ENCODE assay signal across 9 cellular contexts in the genomic region with DNA sequence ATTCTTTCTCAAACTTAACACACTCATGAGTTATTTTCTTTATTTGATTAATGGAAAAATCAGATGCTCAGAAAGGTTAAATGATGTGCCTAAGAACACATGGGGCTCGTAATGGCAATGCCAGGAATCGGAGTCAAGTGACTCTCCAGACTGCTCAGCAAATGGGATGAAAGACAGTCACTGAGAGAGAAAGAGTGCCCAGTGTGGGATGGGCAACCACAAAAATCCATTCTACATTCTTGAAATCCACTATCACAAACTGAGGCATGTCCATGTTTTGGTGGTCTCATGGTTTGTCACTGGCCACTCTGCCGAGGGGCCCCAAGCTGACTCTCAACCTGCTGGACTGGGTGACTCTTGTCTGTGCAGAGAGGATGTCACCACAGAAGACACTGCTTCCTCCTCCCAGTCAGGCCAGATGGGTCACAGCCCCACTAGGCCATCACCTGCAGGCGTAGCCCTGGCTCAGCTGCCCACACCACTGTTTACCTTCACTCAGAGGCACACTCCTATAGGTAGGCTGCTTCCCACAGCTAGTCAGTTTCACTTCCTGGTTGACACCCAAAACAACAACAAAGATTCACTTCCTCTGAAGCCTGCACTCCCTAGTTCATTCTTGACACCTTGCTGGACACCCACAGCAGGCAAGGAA. TPM values are rescaled to one million over a fixed set of nuclear protein-coding genes. Genes with fewer than 3 reads are reported as not detected.
DNase-seq lines count a peak whose midpoint lies in the region; ATAC-seq lines count a peak whose summit lies in the region.
"Had no signal": no experiment of that assay in that cellular context is flagged by ENCODE, and none has a peak within 500 bp of the region (broad histone marks: within the 10 kb centered on the region; RNA-seq: fewer than 3 reads in every experiment).

No MANE protein-coding gene starts in this region.

- H4K20me1 ChIP-seq in Karpas-422 (ENCODE audit: insufficient read depth, low read depth, low read length) = no peaks in the 10 kb centered on the region

- no peaks in the 10 kb centered on the region for H3K36me3 ChIP-seq in Karpas-422 (ENCODE audit: insufficient read depth, low read length)

- ATAC-seq in HG02571 (IDR thresholded peaks at IDR 0.05; ENCODE audit: unreplicated experiment) (no peak), GM18858 (IDR thresholded peaks at IDR 0.05; ENCODE audit: unreplicated experiment) (no peak), GM19463 (IDR thresholded peaks at IDR 0.05; ENCODE audit: unreplicated experiment) (no peak)

- H3K79me2 ChIP-seq in Karpas-422 (ENCODE audit: low read length) = no peaks in the 10 kb centered on the region

- H3K9me3 ChIP-seq in Karpas-422 (ENCODE audit: low read length) = no peaks in the 10 kb centered on the region

- H3K9me3 Mint-ChIP-seq in activated naive CD4-positive, alpha-beta T cell treated with anti-CD3 and anti-CD28 coated beads, Interleukin-2, amount 10 ng/mL, durations not matched to agents 7 days and 5 days = peaks cover 3% of the 10 kb centered on the region
- H3K9me3 Mint-ChIP-seq: stimulated activated naive CD8-positive, alpha-beta T cell treated with anti-CD3 and anti-CD28 coated beads, Interleukin-15, Interleukin-2, amounts not matched to agents 100 ng/mL and 50 ng/mL, for 24 hours had no signal

- CTCF ChIA-PET in activated naive CD4-positive, alpha-beta T cell treated with anti-CD3 and anti-CD28 coated beads, Interleukin-2, amount 10 ng/mL, durations not matched to agents 7 days and 5 days (lab: Charles Lee) = interaction anchor here (0.6 to 1.3 kb wide), 3 partner anchors 9 to 267 kb away, joined by 3 read pairs; no protein-coding TSS in a partner anchor

- no peak overlapping the region for H3K4me2 ChIP-seq in Karpas-422 (ENCODE audit: low read depth, low read length, poor library complexity, severe bottlenecking)

- H3K27me3 ChIP-seq in Karpas-422 (ENCODE audit: low read length) = no peaks in the 10 kb centered on the region

- no peaks in the 10 kb centered on the region for H3K9me2 ChIP-seq in Karpas-422 (replicated peaks; ENCODE audit: insufficient read depth, low read length)

- no peak overlapping the region for H3K4me3 ChIP-seq in Karpas-422 (ENCODE audit: low read length)

- peak; percentile 62 for DNase-seq in activated naive CD4-positive, alpha-beta T cell treated with anti-CD3 and anti-CD28 coated beads, Interleukin-2, amount 10 ng/mL, durations not matched to agents 7 days and 5 days
- DNase-seq in activated naive CD4-positive, alpha-beta T cell (lab: John Stamatoyannopoulos, UW) = no peak
- DNase-seq in Karpas-422 = peak; percentile 65

- no peaks in the 10 kb centered on the region for H3K27me3 Mint-ChIP-seq in activated naive CD4-positive, alpha-beta T cell treated with anti-CD3 and anti-CD28 coated beads, Interleukin-2, amount 10 ng/mL, durations not matched to agents 7 days and 5 days
- H3K27me3 Mint-ChIP-seq: stimulated activated naive CD8-positive, alpha-beta T cell treated with anti-CD3 and anti-CD28 coated beads, Interleukin-15, Interleukin-2, amounts not matched to agents 100 ng/mL and 50 ng/mL, for 24 hours had no signal

- no peak overlapping the region for H3K4me3 Mint-ChIP-seq in activated naive CD4-positive, alpha-beta T cell treated with anti-CD3 and anti-CD28 coated beads, Interleukin-2, amount 10 ng/mL, durations not matched to agents 7 days and 5 days
- H3K4me3 Mint-ChIP-seq: stimulated activated naive CD8-positive, alpha-beta T cell treated with anti-CD3 and anti-CD28 coated beads, Interleukin-15, Interleukin-2, amounts not matched to agents 100 ng/mL and 50 ng/mL, for 24 hours had no signal

- H3K27ac ChIP-seq in Karpas-422 (ENCODE audit: low read length) (no peak overlapping the region), cingulate gyrus (ENCODE audit: low read depth, low read length) (peak overlapping the region; percentile 75), temporal lobe (ENCODE audit: low read depth, low read length) (peak overlapping the region; percentile 24)

- H3K4me1 Mint-ChIP-seq in activated naive CD4-positive, alpha-beta T cell treated with anti-CD3 and anti-CD28 coated beads, Interleukin-2, amount 10 ng/mL, durations not matched to agents 7 days and 5 days = peaks cover 33% of the 10 kb centered on the region

- H3K27ac Mint-ChIP-seq in activated naive CD4-positive, alpha-beta T cell treated with anti-CD3 and anti-CD28 coated beads, Interleukin-2, amount 10 ng/mL, durations not matched to agents 7 days and 5 days = peak overlapping the region; percentile 93
- H3K27ac Mint-ChIP-seq: stimulated activated naive CD8-positive, alpha-beta T cell treated with anti-CD3 and anti-CD28 coated beads, Interleukin-15, Interleukin-2, amounts not matched to agents 100 ng/mL and 50 ng/mL, for 24 hours had no signal

- peaks cover 21% of the 10 kb centered on the region for H3K36me3 Mint-ChIP-seq in activated naive CD4-positive, alpha-beta T cell treated with anti-CD3 and anti-CD28 coated beads, Interleukin-2, amount 10 ng/mL, durations not matched to agents 7 days and 5 days

- no peak overlapping the region for H3K9ac ChIP-seq in Karpas-422 (ENCODE audit: low read length)

- peaks cover 9% of the 10 kb centered on the region for H3K4me1 ChIP-seq in Karpas-422 (ENCODE audit: low read length)

- H2AFZ ChIP-seq in Karpas-422 (ENCODE audit: low read length) = no peak overlapping the region

RNA-seq across cellular contexts. Expression of a gene that starts 21.5 kb away (rescaled TPM):
- total RNA-seq in Karpas-422 (2014; rRNA removed; shearing (Covaris generic); ENCODE audit: low replicate concordance) = 12.4 and 13.8 TPM in 2 replicates
- total RNA-seq in temporal lobe = 49.2 TPM

Comparison
In these comparisons a context has a peak if more than half of its experiments do, and no peak if none do; other contexts are left out.
1. DNase-seq: peak in activated naive CD4-positive, alpha-beta T cell treated with anti-CD3 and anti-CD28 coated beads, Interleukin-2, amount 10 ng/mL, durations not matched to agents 7 days and 5 days (single experiment) and Karpas-422 (single experiment); none in activated naive CD4-positive, alpha-beta T cell (0 of 4).